31 cellular contexts compared by ENCODE assay signal in genomic region chr1:231353086-231353485, GRCh38.
"Had no signal": no experiment of that assay in that cellular context is flagged by ENCODE, and none has a peak within 500 bp of the region (broad histone marks: within the 10 kb centered on the region; RNA-seq: fewer than 3 reads in every experiment).

No MANE protein-coding gene starts in this region.

- H3K4me1 ChIP-seq: upper lobe of right lung had no signal

- H3K4me3 Mint-ChIP-seq: activated naive CD4-positive, alpha-beta T cell treated with anti-CD3 and anti-CD28 coated beads for 36 hours; activated naive CD8-positive, alpha-beta T cell treated with anti-CD3 and anti-CD28 coated beads for 36 hours; brain; effector memory CD8-positive, alpha-beta T cell; nephron; stimulated activated memory B cell treated with anti-CD40 and anti-IgM and Interleukin-4, amounts not matched to agents 10 μg/mL and 1 μg/mL and 100 μg/mL, for 72 hours; T-helper 1 cell treated with Interleukin-12 subunit alpha and Interleukin-12 subunit beta and Interleukin-4 antibody, amounts not matched to agents 30 μg/mL and 1 μg/mL, for 36 hours had no signal

- H3K27me3 ChIP-seq: adrenal gland, gastroesophageal sphincter, stomach, tibial artery, upper lobe of right lung had no signal

- H3K4me3 ChIP-seq: adrenal gland, gastroesophageal sphincter, lower lobe of right lung, mucosa of descending colon, skin epidermis, stomach, tibial artery, upper lobe of right lung had no signal

- H3K9me3 Mint-ChIP-seq: activated naive CD4-positive, alpha-beta T cell treated with anti-CD3 and anti-CD28 coated beads for 36 hours; activated naive CD8-positive, alpha-beta T cell treated with anti-CD3 and anti-CD28 coated beads for 36 hours; brain; effector memory CD8-positive, alpha-beta T cell; nephron; stimulated activated memory B cell treated with anti-CD40 and anti-IgM and Interleukin-4, amounts not matched to agents 10 μg/mL and 1 μg/mL and 100 μg/mL, for 72 hours; T-helper 1 cell treated with Interleukin-12 subunit alpha and Interleukin-12 subunit beta and Interleukin-4 antibody, amounts not matched to agents 30 μg/mL and 1 μg/mL, for 36 hours had no signal

- H3K27ac Mint-ChIP-seq: activated naive CD4-positive, alpha-beta T cell treated with anti-CD3 and anti-CD28 coated beads for 36 hours; activated naive CD8-positive, alpha-beta T cell treated with anti-CD3 and anti-CD28 coated beads for 36 hours; brain; nephron; stimulated activated memory B cell treated with anti-CD40 and anti-IgM and Interleukin-4, amounts not matched to agents 10 μg/mL and 1 μg/mL and 100 μg/mL, for 72 hours; T-helper 1 cell treated with Interleukin-12 subunit alpha and Interleukin-12 subunit beta and Interleukin-4 antibody, amounts not matched to agents 30 μg/mL and 1 μg/mL, for 36 hours had no signal

- DNase-seq: activated CD4-positive, alpha-beta T cell treated with anti-CD3 and anti-CD28 coated beads for 48 hours; activated CD4-positive, alpha-beta T cell treated with anti-CD3 and anti-CD28 coated beads, Interleukin-2, amount 50 U/mL, for 48 hours; activated CD8-positive, alpha-beta memory T cell treated with anti-CD3 and anti-CD28 coated beads for 24 hours; activated effector memory CD4-positive, alpha-beta T cell treated with Interleukin-2 at 50 U/mL for 16 hours; activated naive CD4-positive, alpha-beta T cell treated with anti-CD3 and anti-CD28 coated beads for 36 hours; activated naive CD8-positive, alpha-beta T cell treated with anti-CD3 and anti-CD28 coated beads for 36 hours; adrenal gland; aorta; cortex of kidney; effector memory CD8-positive, alpha-beta T cell; erythroblast; hippocampal formation; kidney; lower lobe of right lung; mucosa of descending colon; posterior cingulate gyrus; stimulated activated CD4-positive, alpha-beta T cell treated with anti-CD3 and anti-CD28 coated beads, Interleukin-4, amount 100 ng/mL, for 24 hours; stomach; T-helper 9 cell; tibial artery; upper lobe of right lung; WERI-Rb-1 had no signal

- H3K27ac ChIP-seq: adrenal gland, gastroesophageal sphincter, lower lobe of right lung, skin epidermis, stomach, tibial artery, upper lobe of right lung, WERI-Rb-1 had no signal

- H3K27me3 Mint-ChIP-seq: activated naive CD8-positive, alpha-beta T cell treated with anti-CD3 and anti-CD28 coated beads for 36 hours; brain; effector memory CD8-positive, alpha-beta T cell; stimulated activated memory B cell treated with anti-CD40 and anti-IgM and Interleukin-4, amounts not matched to agents 10 μg/mL and 1 μg/mL and 100 μg/mL, for 72 hours had no signal

- ATAC-seq: activated CD4-positive, CD25-positive, alpha-beta regulatory T cell treated with anti-CD3 and anti-CD28 coated beads, Interleukin-2, amount 50 U/mL, for 24 hours; effector memory CD8-positive, alpha-beta T cell; gastroesophageal sphincter; left lobe of liver; lower lobe of right lung; mucosa of descending colon; sciatic nerve; stimulated activated memory B cell treated with anti-CD40 and anti-IgM and Interleukin-4, amounts not matched to agents 10 μg/mL and 1 μg/mL and 100 μg/mL, for 72 hours; upper lobe of right lung had no signal

- H3K9me3 ChIP-seq: adrenal gland, gastroesophageal sphincter, lower lobe of right lung, mucosa of descending colon, stomach, tibial artery, upper lobe of right lung had no signal
